Comparison of ENCODE assay signal across 19 cellular contexts in the genomic region with DNA sequence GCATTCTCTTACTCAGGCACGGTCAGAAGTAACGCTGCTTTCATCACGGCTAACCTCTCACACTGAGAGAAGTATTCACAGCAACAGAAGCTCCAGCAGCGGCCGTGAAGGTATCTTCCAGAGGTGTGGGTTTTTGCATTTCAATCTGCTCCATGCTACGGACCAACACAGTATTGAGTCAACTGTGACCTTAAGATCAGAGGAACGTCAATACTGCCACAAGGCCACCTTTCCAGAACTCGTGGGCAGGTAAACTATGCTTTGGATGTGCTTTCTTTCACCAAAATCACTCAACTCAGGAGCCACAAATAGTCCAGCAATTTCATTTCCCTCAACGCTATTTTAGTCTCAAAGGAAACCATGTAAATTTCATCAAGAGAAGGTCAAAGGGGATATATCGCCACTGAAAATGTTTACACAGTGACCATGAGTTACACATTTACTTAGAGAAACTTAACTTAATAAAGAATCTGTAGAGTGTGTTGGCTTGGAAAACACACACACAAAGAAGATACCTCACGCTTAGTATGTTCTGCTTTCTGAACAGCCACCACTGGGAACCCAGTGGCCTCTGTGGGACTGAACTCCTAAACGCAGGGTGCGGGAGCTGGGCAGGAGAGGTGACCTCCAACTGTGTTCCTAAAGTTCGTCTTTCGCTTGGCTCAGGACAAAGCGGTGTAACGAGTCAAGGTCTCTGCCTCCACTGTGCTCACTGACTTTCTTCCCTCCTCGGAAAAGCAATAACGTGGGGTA.
"Had no signal": no experiment of that assay in that cellular context is flagged by ENCODE, and none has a peak within 500 bp of the region (broad histone marks: within the 10 kb centered on the region; RNA-seq: fewer than 3 reads in every experiment).

No MANE protein-coding gene starts in this region.

- DNase-seq: activated CD4-positive, alpha-beta T cell treated with anti-CD3 and anti-CD28 coated beads, Interleukin-2, amount 50 U/mL, for 48 hours; activated CD4-positive, CD25-positive, alpha-beta regulatory T cell treated with anti-CD3 and anti-CD28 coated beads, Interleukin-2, amount 50 U/mL, for 72 hours; activated effector memory CD4-positive, alpha-beta T cell treated with Interleukin-2 at 50 U/mL for 16 hours; activated T-cell treated with anti-CD3 and anti-CD28 coated beads, Interleukin-2, amount 50 U/mL, for 24 hours; adrenal gland; dorsolateral prefrontal cortex; endodermal cell; erythroblast; islet precursor cell; left lung; natural killer cell; nucleus accumbens; small intestine had no signal

- ATAC-seq: gastroesophageal sphincter, left lung, natural killer cell had no signal

- H3K27ac Mint-ChIP-seq: activated naive CD4-positive, alpha-beta T cell treated with anti-CD3 and anti-CD28 coated beads, Interleukin-2, amount 50 U/mL, for 24 hours; activated T-cell treated with anti-CD3 and anti-CD28 coated beads, Interleukin-2, amount 50 U/mL, for 24 hours; endodermal cell; memory B cell; natural killer cell; stimulated activated naive CD8-positive, alpha-beta T cell treated with anti-CD3 and anti-CD28 coated beads, Interleukin-15, Interleukin-2, amounts not matched to agents 100 ng/mL and 50 ng/mL, for 24 hours had no signal

- H3K27me3 Mint-ChIP-seq: activated naive CD4-positive, alpha-beta T cell treated with anti-CD3 and anti-CD28 coated beads, Interleukin-2, amount 50 U/mL, for 24 hours; activated T-cell treated with anti-CD3 and anti-CD28 coated beads, Interleukin-2, amount 50 U/mL, for 24 hours; memory B cell; stimulated activated naive CD8-positive, alpha-beta T cell treated with anti-CD3 and anti-CD28 coated beads, Interleukin-15, Interleukin-2, amounts not matched to agents 100 ng/mL and 50 ng/mL, for 24 hours had no signal

- H3K9me3 ChIP-seq: adrenal gland, gastroesophageal sphincter, left lung, right atrium auricular region, suprapubic skin had no signal

- H3K27ac ChIP-seq: adrenal gland, dorsolateral prefrontal cortex, gastroesophageal sphincter, left lung, right atrium auricular region, suprapubic skin had no signal

- H3K4me1 Mint-ChIP-seq: activated naive CD4-positive, alpha-beta T cell treated with anti-CD3 and anti-CD28 coated beads, Interleukin-2, amount 50 U/mL, for 24 hours; endodermal cell; natural killer cell had no signal

- FAIRE-seq: small intestine had no signal

- H3K4me3 ChIP-seq: adrenal gland, dorsolateral prefrontal cortex, gastroesophageal sphincter, left lung, right atrium auricular region, suprapubic skin had no signal

- H3K27me3 ChIP-seq: adrenal gland, dorsolateral prefrontal cortex, gastroesophageal sphincter, left lung, right atrium auricular region, suprapubic skin had no signal

- H3K4me3 Mint-ChIP-seq: activated naive CD4-positive, alpha-beta T cell treated with anti-CD3 and anti-CD28 coated beads, Interleukin-2, amount 50 U/mL, for 24 hours; activated T-cell treated with anti-CD3 and anti-CD28 coated beads, Interleukin-2, amount 50 U/mL, for 24 hours; endodermal cell; memory B cell; natural killer cell; stimulated activated naive CD8-positive, alpha-beta T cell treated with anti-CD3 and anti-CD28 coated beads, Interleukin-15, Interleukin-2, amounts not matched to agents 100 ng/mL and 50 ng/mL, for 24 hours had no signal

- H3K4me1 ChIP-seq: adrenal gland, gastroesophageal sphincter, left lung, right atrium auricular region, suprapubic skin had no signal

- H3K9me3 Mint-ChIP-seq: activated naive CD4-positive, alpha-beta T cell treated with anti-CD3 and anti-CD28 coated beads, Interleukin-2, amount 50 U/mL, for 24 hours; activated T-cell treated with anti-CD3 and anti-CD28 coated beads, Interleukin-2, amount 50 U/mL, for 24 hours; endodermal cell; memory B cell; natural killer cell; stimulated activated naive CD8-positive, alpha-beta T cell treated with anti-CD3 and anti-CD28 coated beads, Interleukin-15, Interleukin-2, amounts not matched to agents 100 ng/mL and 50 ng/mL, for 24 hours had no signal
